ENCODE assay signal across 22 cellular contexts in genomic region chr7:148794476-148794875, GRCh38.
"Had no signal": no experiment of that assay in that cellular context is flagged by ENCODE, and none has a peak within 500 bp of the region (broad histone marks: within the 10 kb centered on the region; RNA-seq: fewer than 3 reads in every experiment).

No MANE protein-coding gene starts in this region.

- H3K4me3 ChIP-seq: left ventricle myocardium inferior, lung, mucosa of descending colon, ovary, right atrium auricular region, skin epidermis, tibial nerve, uterus had no signal

- H3K27ac Mint-ChIP-seq: natural killer cell treated with Interleukin-12 subunit alpha and Interleukin-12 subunit beta and Interleukin-15 and Interleukin-18, amount 100 ng/mL, for 72 hours; progenitor cell of endocrine pancreas; stimulated activated naive B cell treated with anti-CD40 and anti-IgM and Interleukin-4, amounts not matched to agents 10 μg/mL and 1 μg/mL and 100 μg/mL, for 72 hours; type B pancreatic cell had no signal

- H3K9me3 ChIP-seq: mucosa of descending colon had no signal

- H3K9me3 Mint-ChIP-seq: natural killer cell treated with Interleukin-12 subunit alpha and Interleukin-12 subunit beta and Interleukin-15 and Interleukin-18, amount 100 ng/mL, for 72 hours; stimulated activated naive B cell treated with anti-CD40 and anti-IgM and Interleukin-4, amounts not matched to agents 10 μg/mL and 1 μg/mL and 100 μg/mL, for 72 hours; stimulated activated naive CD8-positive, alpha-beta T cell treated with anti-CD3 and anti-CD28 coated beads, Interleukin-15, Interleukin-2, amounts not matched to agents 100 ng/mL and 50 ng/mL, for 24 hours; type B pancreatic cell had no signal

- H3K27me3 ChIP-seq: ovary, right atrium auricular region, tibial nerve, uterus had no signal

- DNase-seq: islet precursor cell; left ventricle myocardium inferior; midbrain; mucosa of descending colon; naive thymus-derived CD4-positive, alpha-beta T cell; ovary; stimulated activated CD4-positive, alpha-beta T cell treated with anti-CD3 and anti-CD28 coated beads, Interleukin-12 subunit alpha, Interleukin-12 subunit beta, amount 100 ng/mL, for 4 hours; stimulated activated CD4-positive, alpha-beta T cell treated with anti-CD3 and anti-CD28 coated beads, Interleukin-15, amount 100 ng/mL, for 24 hours; stimulated activated CD4-positive, alpha-beta T cell treated with anti-CD3 and anti-CD28 coated beads, Interleukin-2, amount 100 ng/mL, for 24 hours; stimulated activated CD4-positive, alpha-beta T cell treated with anti-CD3 and anti-CD28 coated beads, Interleukin-4, amount 100 ng/mL, for 1 hour; stimulated activated naive B cell treated with anti-CD40 and anti-IgM and Interleukin-4, amounts not matched to agents 10 μg/mL and 1 μg/mL and 100 μg/mL, for 72 hours; substantia nigra; uterus had no signal

- H3K4me3 Mint-ChIP-seq: naive thymus-derived CD4-positive, alpha-beta T cell; natural killer cell treated with Interleukin-12 subunit alpha and Interleukin-12 subunit beta and Interleukin-15 and Interleukin-18, amount 100 ng/mL, for 72 hours; stimulated activated naive B cell treated with anti-CD40 and anti-IgM and Interleukin-4, amounts not matched to agents 10 μg/mL and 1 μg/mL and 100 μg/mL, for 72 hours; stimulated activated naive CD8-positive, alpha-beta T cell treated with anti-CD3 and anti-CD28 coated beads, Interleukin-15, Interleukin-2, amounts not matched to agents 100 ng/mL and 50 ng/mL, for 24 hours; type B pancreatic cell had no signal

- H3K27me3 Mint-ChIP-seq: naive thymus-derived CD4-positive, alpha-beta T cell; natural killer cell treated with Interleukin-12 subunit alpha and Interleukin-12 subunit beta and Interleukin-15 and Interleukin-18, amount 100 ng/mL, for 72 hours; progenitor cell of endocrine pancreas; stimulated activated naive B cell treated with anti-CD40 and anti-IgM and Interleukin-4, amounts not matched to agents 10 μg/mL and 1 μg/mL and 100 μg/mL, for 72 hours; stimulated activated naive CD8-positive, alpha-beta T cell treated with anti-CD3 and anti-CD28 coated beads, Interleukin-15, Interleukin-2, amounts not matched to agents 100 ng/mL and 50 ng/mL, for 24 hours; type B pancreatic cell had no signal

- H3K36me3 ChIP-seq: ovary, uterus had no signal

- H3K27ac ChIP-seq: left ventricle myocardium inferior, ovary, right atrium auricular region, skin epidermis, tibial nerve, uterus had no signal

- H3K4me1 ChIP-seq: left ventricle myocardium inferior, tibial nerve, uterus had no signal

- ATAC-seq: mucosa of descending colon; naive thymus-derived CD4-positive, alpha-beta T cell; natural killer cell treated with Interleukin-12 subunit alpha and Interleukin-12 subunit beta and Interleukin-15 and Interleukin-18, amount 100 ng/mL, for 72 hours; sciatic nerve; stimulated activated naive B cell treated with anti-CD40 and anti-IgM and Interleukin-4, amounts not matched to agents 10 μg/mL and 1 μg/mL and 100 μg/mL, for 72 hours had no signal
